22 cellular contexts compared by ENCODE assay signal in genomic region chr7:118366363-118366762, GRCh38.
DNase-seq lines count a peak whose midpoint lies in the region; ATAC-seq, FAIRE-seq and TF ChIP-seq lines count a peak whose summit lies in the region.
"Had no signal": no experiment of that assay in that cellular context is flagged by ENCODE, and none has a peak within 500 bp of the region (broad histone marks: within the 10 kb centered on the region; RNA-seq: fewer than 3 reads in every experiment).

No MANE protein-coding gene starts in this region.

- no peak overlapping the region for H3K9ac ChIP-seq in K562 (ENCODE audit: insufficient read depth in 1 of 2, low read depth in 2 of 2, low read length in 2 of 2)
- H3K9ac ChIP-seq: BLaER1 treated with 17β-estradiol and CSF1 and Interleukin-3, amounts not matched to agents 10 nM and 100 nM had no signal

- WGBS in K562 (ENCODE audit: insufficient coverage, low coverage, missing lambda C conversion rate) = 1% methylated on average over 5 of the region's 5 CpGs

- no peaks in the 10 kb centered on the region for H3K27me3 ChIP-seq in K562 (ENCODE audit: control insufficient read depth in 2 of 2, insufficient read depth in 2 of 2, low read length in 2 of 2)
- no peaks in the 10 kb centered on the region for H3K27me3 ChIP-seq in osteoblast (ENCODE audit: insufficient read depth, low read length)
- H3K27me3 ChIP-seq: BLaER1 treated with 17β-estradiol and CSF1 and Interleukin-3, amounts not matched to agents 10 nM and 100 nM had no signal

- no peaks in the 10 kb centered on the region for H3K79me2 ChIP-seq in K562 (ENCODE audit: control insufficient read depth, insufficient read depth, low read length)
- no peaks in the 10 kb centered on the region for H3K79me2 ChIP-seq in osteoblast (ENCODE audit: insufficient read depth, low read length)

- intact Hi-C loops in K562 (cut with micrococcal nuclease) = no loop called here

- TF ChIP-seq EP300 in K562 (IDR thresholded peaks at IDR 0.05; ENCODE audit: low read length) = no peak

- H3K4me2 ChIP-seq in K562 (ENCODE audit: insufficient read depth, low read length) = no peak overlapping the region
- H3K4me2 ChIP-seq in osteoblast (ENCODE audit: insufficient read depth, low read length) = no peak overlapping the region
- H3K4me2 ChIP-seq: A549; BLaER1 treated with 17β-estradiol and CSF1 and Interleukin-3, amounts not matched to agents 10 nM and 100 nM had no signal

- H3K4me3 ChIP-seq in K562 = no peak overlapping the region
- H3K4me3 ChIP-seq in osteoblast (ENCODE audit: insufficient read depth, low read length) = no peak overlapping the region
- H3K4me3 ChIP-seq: A549; BLaER1 treated with 17β-estradiol and CSF1 and Interleukin-3, amounts not matched to agents 10 nM and 100 nM had no signal

- no peaks in the 10 kb centered on the region for H3K9me1 ChIP-seq in K562 (ENCODE audit: control insufficient read depth, insufficient read depth, low read length)

- TF ChIP-seq CTCF in K562 (IDR thresholded peaks at IDR 0.05 in 2 of 3, conservative IDR thresholded peaks at IDR 0.05 in 1 of 3; ENCODE audit: insufficient read depth in 2 of 3, low read depth in 1 of 3, low read length in 3 of 3) (no peak), osteoblast (IDR thresholded peaks at IDR 0.05; ENCODE audit: extremely low read depth, low read depth, low read length) (no peak)

- no peak for FAIRE-seq in K562 (lab: Jason Lieb, UNC)
- FAIRE-seq: A549, D721Med, G401.6, GM12892, GM18507 had no signal

- H3K27ac ChIP-seq in K562 (ENCODE audit: extremely low read depth, low read depth, low read length) = no peak overlapping the region
- H3K27ac ChIP-seq in osteoblast (ENCODE audit: low read depth, low read length) = no peak overlapping the region
- H3K27ac ChIP-seq: 22Rv1; A549; BLaER1 treated with 17β-estradiol and CSF1 and Interleukin-3, amounts not matched to agents 10 nM and 100 nM; C4-2B had no signal

- TF ChIP-seq POLR2A in K562 (conservative IDR thresholded peaks at IDR 0.05) = no peak

- H4K20me1 ChIP-seq in K562 (replicated peaks; ENCODE audit: control insufficient read depth, insufficient read depth, low read length) (no peaks in the 10 kb centered on the region), osteoblast (ENCODE audit: insufficient read depth, low read length) (no peaks in the 10 kb centered on the region)
- H4K20me1 ChIP-seq: BLaER1 treated with 17β-estradiol and CSF1 and Interleukin-3, amounts not matched to agents 10 nM and 100 nM had no signal

- CTCF ChIA-PET in K562 (lab: Yijun Ruan, JAX; ENCODE audit: low intra/inter-chr PET ratio) = no interaction called here

- H3K4me1 ChIP-seq in K562 (replicated peaks in 1 of 2; ENCODE audit: control insufficient read depth in 2 of 2, insufficient read depth in 2 of 2, low read length in 2 of 2) (no peaks in the 10 kb centered on the region), osteoblast (ENCODE audit: insufficient read depth, low read length) (no peaks in the 10 kb centered on the region)
- H3K4me1 ChIP-seq: A549; BLaER1 treated with 17β-estradiol and CSF1 and Interleukin-3, amounts not matched to agents 10 nM and 100 nM; Caco-2 had no signal

- TF ChIP-seq RAD21 in K562 (CRISPR knock-in tag; conservative IDR thresholded peaks at IDR 0.05 in 1 of 2, IDR thresholded peaks at IDR 0.05 in 1 of 2) = no peak

- BruUV-seq in K562 (replicated peaks; lab: Mats Ljungman, UMichigan) = no TSS peak

- in situ Hi-C loops in SK-MEL-5 (cut with HindIII; ENCODE audit: low pct_unique_long_range_greater_than_20kb, low sequenced_read_pairs) = no loop called here
- in situ Hi-C loops in K562 (cut with MboI) = no loop called here

- H3K36me3 ChIP-seq in K562 (ENCODE audit: control insufficient read depth, insufficient read depth, low read length) = no peaks in the 10 kb centered on the region
- no peaks in the 10 kb centered on the region for H3K36me3 ChIP-seq in osteoblast (ENCODE audit: insufficient read depth, low read length)
- H3K36me3 ChIP-seq: BLaER1 treated with 17β-estradiol and CSF1 and Interleukin-3, amounts not matched to agents 10 nM and 100 nM had no signal

- ATAC-seq in K562 = peak; percentile 52; the same call in 2 of the 3 replicates
- ATAC-seq: A549; CD8-positive, alpha-beta T cell had no signal

- DNase-seq in NCI-H69 (lab: John Stamatoyannopoulos, UW) = peak; percentile 19
- DNase-seq in SK-MEL-5 (ENCODE audit: low read depth, low spot score) = peak; percentile 16
- peak in 1 of 4 experiments; percentile 9 for DNase-seq in K562 (ENCODE audit: extremely low read depth in 1 of 4, low spot score in 3 of 4)
- DNase-seq in osteoblast (ENCODE audit: insufficient read length, low spot score, missing footprints) = peak; percentile 5
- no peak for DNase-seq in NCI-H1417 treated with DMSO at 0.1 percent for 48 hours (lab: John Stamatoyannopoulos, UW)
- DNase-seq in NCI-H446 (lab: John Stamatoyannopoulos, UW) = no peak
- DNase-seq in NCI-H1105 treated with DMSO at 0.1 percent for 48 hours (lab: John Stamatoyannopoulos, UW) = no peak
- DNase-seq: AML-193; Caco-2; Calu3; CD4-positive, alpha-beta T cell; CD8-positive, alpha-beta T cell; DMS79 treated with DMSO at 0.1 percent for 48 hours; GF-D8 had no signal

- POLR2A ChIA-PET in K562 (lab: Yijun Ruan, JAX) = no interaction called here

- no peak overlapping the region for H2AFZ ChIP-seq in K562 (ENCODE audit: low read depth, low read length)
- H2AFZ ChIP-seq in osteoblast (ENCODE audit: low read length) = no peak overlapping the region

- H3K9me3 ChIP-seq in K562 (replicated peaks; ENCODE audit: control insufficient read depth, insufficient read depth, low read depth, low read length) = no peaks in the 10 kb centered on the region
- H3K9me3 ChIP-seq in osteoblast (ENCODE audit: low read depth, low read length) = peaks cover 3% of the 10 kb centered on the region
- H3K9me3 ChIP-seq: A549; BLaER1 treated with 17β-estradiol and CSF1 and Interleukin-3, amounts not matched to agents 10 nM and 100 nM; Caco-2 had no signal

TF ChIP-seq in K562, 482 proteins besides CTCF, POLR2A, EP300 and RAD21:
- TF ChIP-seq ZBTB34 (CRISPR knock-in tag; IDR thresholded peaks at IDR 0.05) (no peak), ADNP (tag; IDR thresholded peaks at IDR 0.05) (no peak), TCF3 (CRISPR knock-in tag; IDR thresholded peaks at IDR 0.05) (peak; percentile 25; the same call in 1 of the 2 replicates), CBFA2T3 (IDR thresholded peaks at IDR 0.05) (0 out of 2 replicates have a peak, but pooled peaks have one; percentile 19), U2AF1 (optimal IDR thresholded peaks at IDR 0.05; ENCODE audit: low read depth, low read length) (no peak), ARNT (IDR thresholded peaks at IDR 0.05) (no peak), ID3 (CRISPR knock-in tag; IDR thresholded peaks at IDR 0.05) (no peak), ID3 (tag; IDR thresholded peaks at IDR 0.05) (no peak), ZBED1 (IDR thresholded peaks at IDR 0.05) (no peak)

Comparison
In these comparisons a context has a peak if more than half of its experiments do, and no peak if none do; other contexts are left out.
1. DNase-seq: peak in NCI-H69 (single experiment), SK-MEL-5 (single experiment) and osteoblast (single experiment); none in NCI-H1417 treated with DMSO at 0.1 percent for 48 hours (single experiment), NCI-H446 (0 of 2) and NCI-H1105 treated with DMSO at 0.1 percent for 48 hours (single experiment).